ENCODE assay signal across 1 cellular context in genomic region chr13:46655727-46656180, GRCh38.
TF ChIP-seq lines count a peak whose summit lies in the region.

No MANE protein-coding gene starts in this region.

TF ChIP-seq in IMR-90, 13 proteins besides CTCF, POLR2A, EP300 and RAD21 (continued from another document):
- no peak for TF ChIP-seq USF2 (IDR thresholded peaks at IDR 0.05; ENCODE audit: low read depth, low read length)
- no peak for TF ChIP-seq NFE2L2 (IDR thresholded peaks at IDR 0.05; ENCODE audit: low read depth, low read length)
TF ChIP-seq in IMR-90: peak in this region for 0.
